ENCODE assay signal across 1 cellular context in the genomic region with DNA sequence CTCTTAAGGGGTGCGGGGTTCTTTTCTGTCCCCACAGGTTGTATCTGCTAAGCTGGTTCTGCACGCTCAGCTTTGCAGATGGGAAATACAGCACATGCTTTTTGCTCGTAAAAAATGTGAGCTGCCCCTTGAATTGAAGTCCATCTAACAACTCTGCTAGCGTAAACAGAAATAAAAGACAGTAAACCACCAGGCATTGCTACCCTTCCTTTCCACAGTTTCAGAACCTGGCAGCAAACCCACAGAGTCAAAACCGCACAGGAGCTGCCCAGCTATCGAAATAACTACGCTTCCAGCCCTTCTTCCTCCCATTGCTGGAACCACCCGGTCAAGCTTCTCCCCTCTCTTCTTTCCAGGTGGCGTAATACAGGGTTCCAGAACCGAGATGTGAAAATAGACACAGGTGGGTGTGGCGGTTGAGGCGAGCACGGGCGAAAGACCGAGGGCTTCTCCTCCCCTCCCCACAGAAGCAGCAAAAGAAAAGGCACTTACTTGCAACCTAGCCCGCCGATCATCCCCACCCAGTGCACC.
TF ChIP-seq lines count a peak whose summit lies in the region.

No MANE protein-coding gene starts in this region.

TF ChIP-seq in IMR-90, 13 proteins besides CTCF, POLR2A, EP300 and RAD21 (continued from another document):
- TF ChIP-seq, protein P1, sequence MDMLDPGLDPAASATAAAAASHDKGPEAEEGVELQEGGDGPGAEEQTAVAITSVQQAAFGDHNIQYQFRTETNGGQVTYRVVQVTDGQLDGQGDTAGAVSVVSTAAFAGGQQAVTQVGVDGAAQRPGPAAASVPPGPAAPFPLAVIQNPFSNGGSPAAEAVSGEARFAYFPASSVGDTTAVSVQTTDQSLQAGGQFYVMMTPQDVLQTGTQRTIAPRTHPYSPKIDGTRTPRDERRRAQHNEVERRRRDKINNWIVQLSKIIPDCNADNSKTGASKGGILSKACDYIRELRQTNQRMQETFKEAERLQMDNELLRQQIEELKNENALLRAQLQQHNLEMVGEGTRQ (IDR thresholded peaks at IDR 0.05; ENCODE audit: low read depth, low read length) = no peak
- TF ChIP-seq SMC3 (IDR thresholded peaks at IDR 0.05; ENCODE audit: low read depth, low read length) = no peak
- TF ChIP-seq FOS (IDR thresholded peaks at IDR 0.05; ENCODE audit: low read depth, low read length) = no peak
